9 cellular contexts compared by ENCODE assay signal in genomic region chr17:82424001-82424862, GRCh38. TPM values are rescaled to one million over a fixed set of nuclear protein-coding genes. Genes with fewer than 3 reads are reported as not detected.
DNase-seq lines count a peak whose midpoint lies in the region; ATAC-seq and TF ChIP-seq lines count a peak whose summit lies in the region.
"Had no signal": no experiment of that assay in that cellular context is flagged by ENCODE, and none has a peak within 500 bp of the region (broad histone marks: within the 10 kb centered on the region; RNA-seq: fewer than 3 reads in every experiment).

No MANE protein-coding gene starts in this region.

- no peak overlapping the region for H3K27ac Mint-ChIP-seq in activated naive CD4-positive, alpha-beta T cell treated with anti-CD3 and anti-CD28 coated beads for 36 hours

- H3K27me3 ChIP-seq in Panc1 (ENCODE audit: control insufficient read depth, insufficient read depth, low read length): no peaks in the 10 kb centered on the region

- H3K27ac ChIP-seq in Panc1 (ENCODE audit: low read length): no peak overlapping the region

- peaks cover 6% of the 10 kb centered on the region for H3K36me3 Mint-ChIP-seq in activated naive CD4-positive, alpha-beta T cell treated with anti-CD3 and anti-CD28 coated beads for 36 hours (ENCODE audit: low read depth)

- TF ChIP-seq CTCF in GM12875 (IDR thresholded peaks at IDR 0.05; ENCODE audit: borderline replicate concordance, insufficient read depth, low read depth, low read length) (peak; percentile 62), Panc1 (IDR thresholded peaks at IDR 0.05) (peak; percentile 83)

- CTCF ChIA-PET in Panc1 (lab: Charles Lee): no interaction called here
- CTCF ChIA-PET in activated naive CD4-positive, alpha-beta T cell treated with anti-CD3 and anti-CD28 coated beads for 36 hours (lab: Charles Lee): interaction anchor here (0.6 to 1.5 kb wide), 12 partner anchors 12 to 259 kb away, joined by 3 to 5 read pairs (median 4); partner anchors contain the start of gene SECTM1

- in situ Hi-C loops in Panc1 (cut with HindIII; ENCODE audit: low pct_unique_long_range_greater_than_20kb, low sequenced_read_pairs): no loop called here

- H3K4me1 Mint-ChIP-seq in activated naive CD4-positive, alpha-beta T cell treated with anti-CD3 and anti-CD28 coated beads for 36 hours (ENCODE audit: low read depth): peaks cover 14% of the 10 kb centered on the region

- H3K4me3 ChIP-seq in GM12875 (ENCODE audit: low read depth, low read length) (no peak overlapping the region), Panc1 (ENCODE audit: low read depth in 2 of 2, low read length in 2 of 2) (no peak overlapping the region)

- intact Hi-C loops in Panc1 (cut with micrococcal nuclease; ENCODE audit: unreplicated experiment): no loop called here
- intact Hi-C loops in activated naive CD4-positive, alpha-beta T cell treated with anti-CD3 and anti-CD28 coated beads for 36 hours (cut with micrococcal nuclease): no loop called here

- peak; percentile 26 for DNase-seq in A172 (ENCODE audit: low spot score)
- DNase-seq in Panc1 (ENCODE audit: low read depth, low spot score): no peak
- peak; percentile 79 for DNase-seq in activated naive CD4-positive, alpha-beta T cell treated with anti-CD3 and anti-CD28 coated beads for 36 hours
- peak; percentile 67 for DNase-seq in iPS-NIHi7 (ENCODE audit: extremely low spot score)
- DNase-seq in stimulated activated CD8-positive, alpha-beta memory T cell treated with anti-CD3 and anti-CD28 coated beads, Interleukin-12 subunit alpha, Interleukin-12 subunit beta, amount 100 ng/mL, for 4 hours (ENCODE audit: low read depth): peak; percentile 18

- ATAC-seq in Panc1: peak; percentile 54; the same call in 1 of the 2 replicates
- ATAC-seq in GM18873 (IDR thresholded peaks at IDR 0.05; ENCODE audit: low FRiP score, unreplicated experiment): no peak
- ATAC-seq in HG02642 (IDR thresholded peaks at IDR 0.05; ENCODE audit: poor library complexity, unreplicated experiment): no peak

- H3K4me3 Mint-ChIP-seq in activated naive CD4-positive, alpha-beta T cell treated with anti-CD3 and anti-CD28 coated beads for 36 hours: no peak overlapping the region

- POLR2A ChIA-PET in Panc1 (lab: Charles Lee): no interaction called here

- no TSS peak for BruUV-seq in Panc1 (replicated peaks; lab: Mats Ljungman, UMichigan)

- H3K9me3 ChIP-seq in Panc1 (ENCODE audit: control insufficient read depth, insufficient read depth, low read depth, low read length): no peaks in the 10 kb centered on the region

- H3K4me1 ChIP-seq in Panc1 (ENCODE audit: control insufficient read depth, insufficient read depth, low read length): peaks cover 6% of the 10 kb centered on the region

- H3K9me3 Mint-ChIP-seq in activated naive CD4-positive, alpha-beta T cell treated with anti-CD3 and anti-CD28 coated beads for 36 hours: peaks cover 2% of the 10 kb centered on the region

- no peaks in the 10 kb centered on the region; the same call in 1 of the 2 replicates for H3K36me3 ChIP-seq in Panc1 (ENCODE audit: control insufficient read depth, insufficient read depth, low read length)

- H3K27me3 Mint-ChIP-seq in activated naive CD4-positive, alpha-beta T cell treated with anti-CD3 and anti-CD28 coated beads for 36 hours (ENCODE audit: low read depth): no peaks in the 10 kb centered on the region

RNA-seq across cellular contexts. Expression of gene OGFOD3, which starts 5.8 kb away (rescaled TPM):
- 38.7 and 41.0 TPM in 2 replicates for total RNA-seq in A172 (2014; rRNA removed; shearing (Covaris generic))
- total RNA-seq in Panc1 (2021; ENCODE audit: unreplicated experiment): 53.9 TPM
- polyA plus RNA-seq in Panc1 (2012; ENCODE audit: insufficient read length): 76.1 TPM
- 10 to 100 TPM; 31.1 to 32.9 TPM for total RNA-seq in activated naive CD4-positive, alpha-beta T cell treated with anti-CD3 and anti-CD28 coated beads for 36 hours

RNA-seq across cellular contexts. Expression of gene HEXD, which starts 6.1 kb away (rescaled TPM):
- total RNA-seq in A172 (2014; rRNA removed; shearing (Covaris generic)): 8.7 and 10.5 TPM in 2 replicates
- total RNA-seq in Panc1 (2021; ENCODE audit: unreplicated experiment): 25.6 TPM
- polyA plus RNA-seq in Panc1 (2012; ENCODE audit: insufficient read length): 34.0 TPM
- 10 to 100 TPM; 22.4 to 26.3 TPM for total RNA-seq in activated naive CD4-positive, alpha-beta T cell treated with anti-CD3 and anti-CD28 coated beads for 36 hours

RNA-seq across cellular contexts. Expression of gene CYBC1, which starts 26.3 kb away (rescaled TPM):
- total RNA-seq in A172 (2014; rRNA removed; shearing (Covaris generic)): 56.7 and 121 TPM in 2 replicates
- 174 TPM for total RNA-seq in Panc1 (2021; ENCODE audit: unreplicated experiment)
- polyA plus RNA-seq in Panc1 (2012; ENCODE audit: insufficient read length): 161 TPM
- 100 to 1,000 TPM; 292 to 294 TPM for total RNA-seq in activated naive CD4-positive, alpha-beta T cell treated with anti-CD3 and anti-CD28 coated beads for 36 hours

RNA-seq across cellular contexts. Expression of gene NARF, which starts 34.3 kb away (rescaled TPM):
- total RNA-seq in A172 (2014; rRNA removed; shearing (Covaris generic)): 55.7 and 59.0 TPM in 2 replicates
- 60.9 TPM for total RNA-seq in Panc1 (2021; ENCODE audit: unreplicated experiment)
- polyA plus RNA-seq in Panc1 (2012; ENCODE audit: insufficient read length): 89.6 TPM
- 10 to 100 TPM; 64.2 to 69.3 TPM for total RNA-seq in activated naive CD4-positive, alpha-beta T cell treated with anti-CD3 and anti-CD28 coated beads for 36 hours

RNA-seq across cellular contexts. Expression of gene UTS2R, which starts 52.7 kb away (rescaled TPM):
- not detected in 2 replicates for total RNA-seq in A172 (2014; rRNA removed; shearing (Covaris generic))
- total RNA-seq in Panc1 (2021; ENCODE audit: unreplicated experiment): 0.39 TPM
- 0.16 TPM for polyA plus RNA-seq in Panc1 (2012; ENCODE audit: insufficient read length)
- total RNA-seq in activated naive CD4-positive, alpha-beta T cell treated with anti-CD3 and anti-CD28 coated beads for 36 hours: not detected
- polyA plus RNA-seq: esophagus had no signal
